ENCODE assay signal across 2 cellular contexts in the genomic region with DNA sequence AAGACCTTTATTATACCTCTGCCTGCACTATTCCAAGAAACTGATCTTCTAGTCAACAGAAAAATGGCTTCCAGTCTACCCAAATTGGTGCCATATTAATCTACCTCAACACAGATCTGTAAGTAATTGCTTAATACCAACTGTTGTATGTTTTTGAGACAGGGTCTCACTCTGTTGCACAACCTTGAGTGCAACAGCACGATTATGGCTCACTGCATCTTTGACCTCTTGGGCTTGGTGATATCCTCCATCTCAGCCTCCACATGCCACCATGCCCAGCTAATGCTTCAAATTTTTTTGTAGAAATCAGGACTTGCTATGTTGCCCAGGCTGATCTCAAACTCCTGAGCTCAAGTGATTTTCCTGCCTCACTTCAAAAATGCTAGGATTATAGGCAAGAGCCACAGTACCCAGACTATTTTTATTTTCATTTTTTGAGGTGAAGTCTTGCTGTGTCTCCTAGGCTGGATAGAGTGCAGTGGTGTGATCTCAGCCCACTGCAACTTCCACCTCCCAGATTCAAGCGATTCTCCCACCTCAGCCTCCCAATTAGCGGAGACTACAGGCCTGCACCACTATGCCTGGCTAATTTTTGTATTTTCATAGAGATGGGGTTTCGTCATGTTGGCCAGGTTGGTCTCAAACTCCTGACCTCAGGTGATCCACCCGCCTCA.
TF ChIP-seq lines count a peak whose summit lies in the region.

No MANE protein-coding gene starts in this region.

TF ChIP-seq in HepG2, 621 proteins besides CTCF, POLR2A, EP300 and RAD21:
- TF ChIP-seq CEBPB (IDR thresholded peaks at IDR 0.05; ENCODE audit: borderline replicate concordance, low read depth, low read length): peak; percentile 55; the same call in 1 of the 2 replicates
- TF ChIP-seq, protein P1, sequence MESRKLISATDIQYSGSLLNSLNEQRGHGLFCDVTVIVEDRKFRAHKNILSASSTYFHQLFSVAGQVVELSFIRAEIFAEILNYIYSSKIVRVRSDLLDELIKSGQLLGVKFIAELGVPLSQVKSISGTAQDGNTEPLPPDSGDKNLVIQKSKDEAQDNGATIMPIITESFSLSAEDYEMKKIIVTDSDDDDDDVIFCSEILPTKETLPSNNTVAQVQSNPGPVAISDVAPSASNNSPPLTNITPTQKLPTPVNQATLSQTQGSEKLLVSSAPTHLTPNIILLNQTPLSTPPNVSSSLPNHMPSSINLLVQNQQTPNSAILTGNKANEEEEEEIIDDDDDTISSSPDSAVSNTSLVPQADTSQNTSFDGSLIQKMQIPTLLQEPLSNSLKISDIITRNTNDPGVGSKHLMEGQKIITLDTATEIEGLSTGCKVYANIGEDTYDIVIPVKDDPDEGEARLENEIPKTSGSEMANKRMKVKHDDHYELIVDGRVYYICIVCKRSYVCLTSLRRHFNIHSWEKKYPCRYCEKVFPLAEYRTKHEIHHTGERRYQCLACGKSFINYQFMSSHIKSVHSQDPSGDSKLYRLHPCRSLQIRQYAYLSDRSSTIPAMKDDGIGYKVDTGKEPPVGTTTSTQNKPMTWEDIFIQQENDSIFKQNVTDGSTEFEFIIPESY (CRISPR knock-in tag; IDR thresholded peaks at IDR 0.05): no peak
- peak; percentile 78 for TF ChIP-seq RBM22 (optimal IDR thresholded peaks at IDR 0.05; ENCODE audit: low read length)
- peak; percentile 50 for TF ChIP-seq CEBPG (CRISPR knock-in tag; IDR thresholded peaks at IDR 0.05)

TF ChIP-seq in K562, 482 proteins besides CTCF, POLR2A, EP300 and RAD21:
- no peak for TF ChIP-seq CEBPG (CRISPR knock-in tag; IDR thresholded peaks at IDR 0.05)
- TF ChIP-seq CEBPG (tag; conservative IDR thresholded peaks at IDR 0.05 in 1 of 2, IDR thresholded peaks at IDR 0.05 in 1 of 2): 0 out of 4 replicates have a peak, but pooled peaks of 1 of the 2 experiments have one; percentile 7
- TF ChIP-seq, protein P2, sequence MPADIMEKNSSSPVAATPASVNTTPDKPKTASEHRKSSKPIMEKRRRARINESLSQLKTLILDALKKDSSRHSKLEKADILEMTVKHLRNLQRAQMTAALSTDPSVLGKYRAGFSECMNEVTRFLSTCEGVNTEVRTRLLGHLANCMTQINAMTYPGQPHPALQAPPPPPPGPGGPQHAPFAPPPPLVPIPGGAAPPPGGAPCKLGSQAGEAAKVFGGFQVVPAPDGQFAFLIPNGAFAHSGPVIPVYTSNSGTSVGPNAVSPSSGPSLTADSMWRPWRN (IDR thresholded peaks at IDR 0.05; ENCODE audit: low read depth): no peak
- TF ChIP-seq SUPT5H (IDR thresholded peaks at IDR 0.05): peak; percentile 51; the same call in 1 of the 2 replicates
- TF ChIP-seq CHD1 (IDR thresholded peaks at IDR 0.05; ENCODE audit: low read length): no peak
- TF ChIP-seq BRD9 (IDR thresholded peaks at IDR 0.05; ENCODE audit: low read depth, partially characterized antibody): no peak
